ENCODE assay signal across 10 cellular contexts in the genomic region with DNA sequence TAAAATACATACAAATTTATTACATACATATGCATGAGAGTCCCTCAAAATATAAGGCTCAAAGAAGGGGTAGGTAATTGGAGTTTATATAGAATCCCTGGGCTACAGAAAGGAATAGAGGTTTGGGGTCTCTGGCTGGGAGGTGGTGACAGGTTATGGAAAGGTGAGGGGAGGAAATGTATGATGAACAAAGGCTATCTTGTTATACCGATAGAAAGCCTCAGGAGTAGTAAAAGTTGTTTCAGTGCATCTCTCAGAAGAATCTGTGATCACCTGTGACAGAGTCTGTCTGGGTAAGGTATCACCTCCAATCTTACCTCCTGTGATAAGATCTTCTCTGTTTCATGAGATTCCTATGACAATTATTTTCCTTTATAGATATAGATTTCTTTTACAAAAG.
"Had no signal": no experiment of that assay in that cellular context is flagged by ENCODE, and none has a peak within 500 bp of the region (broad histone marks: within the 10 kb centered on the region; RNA-seq: fewer than 3 reads in every experiment).

No MANE protein-coding gene starts in this region.

- H3K4me1 ChIP-seq: HAP-1 had no signal

- H3K36me3 ChIP-seq: HAP-1 had no signal

- FAIRE-seq: H1, H54 had no signal

- DNase-seq: GM23248, GOT3, H7, H9, HCEC 1CT, HFFc6 had no signal

- H3K9ac ChIP-seq: GM23248 had no signal

- H3K4me3 ChIP-seq: GM23248, GM23338, HAP-1 had no signal

- H3K27ac ChIP-seq: GM23248 had no signal
